7 cellular contexts compared by ENCODE assay signal in the genomic region with DNA sequence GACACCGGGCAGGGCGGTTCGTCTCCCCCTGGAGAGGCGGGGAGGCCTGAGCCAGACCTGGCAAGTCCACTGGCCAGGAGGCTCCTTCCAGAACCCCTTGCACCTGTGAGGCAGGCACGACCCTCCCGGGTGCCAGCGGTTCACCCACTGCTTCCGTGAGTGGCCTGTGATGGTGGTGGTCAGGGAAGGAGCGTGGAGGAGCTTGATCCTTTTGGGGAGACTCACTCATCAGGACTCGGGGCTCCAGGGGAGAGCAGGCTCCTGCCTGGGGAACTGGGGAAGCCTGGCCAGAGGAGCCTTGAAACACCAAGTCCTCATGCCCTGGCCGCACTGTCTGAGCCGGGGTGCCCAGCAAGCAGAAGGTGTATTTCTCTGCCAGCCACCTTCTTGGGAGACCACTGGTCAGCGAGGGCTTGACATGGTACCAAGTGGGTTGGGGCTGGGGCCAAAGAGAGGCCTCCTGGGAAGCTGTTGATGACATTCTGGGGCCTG. TPM values are rescaled to one million over a fixed set of nuclear protein-coding genes. Genes with fewer than 3 reads are reported as not detected.
A peak's percentile ranks its signal among the peaks of the same experiment; 100 is the strongest.
DNase-seq lines count a peak whose midpoint lies in the region; ATAC-seq and TF ChIP-seq lines count a peak whose summit lies in the region.

No MANE protein-coding gene starts in this region.

- H3K4me1 Mint-ChIP-seq in activated CD8-positive, alpha-beta T cell treated with anti-CD3 and anti-CD28 coated beads for 36 hours (ENCODE audit: low read depth): peaks cover 28% of the 10 kb centered on the region
- H3K4me1 Mint-ChIP-seq in stimulated activated naive CD8-positive, alpha-beta T cell treated with anti-CD3 and anti-CD28 coated beads, Interleukin-15, amount 100 ng/mL, for 72 hours: peaks cover 47% of the 10 kb centered on the region

- H3K27ac Mint-ChIP-seq in activated CD8-positive, alpha-beta T cell treated with anti-CD3 and anti-CD28 coated beads for 36 hours: no peak overlapping the region
- H3K27ac Mint-ChIP-seq in stimulated activated naive CD8-positive, alpha-beta T cell treated with anti-CD3 and anti-CD28 coated beads, Interleukin-15, amount 100 ng/mL, for 72 hours: peak overlapping the region in 1 of 2 donors; percentile 27

- no peak for DNase-seq in HEK293T (ENCODE audit: extremely low spot score)
- no peak for DNase-seq in activated CD8-positive, alpha-beta T cell treated with anti-CD3 and anti-CD28 coated beads for 36 hours
- no peak for DNase-seq in stimulated activated naive CD8-positive, alpha-beta T cell treated with anti-CD3 and anti-CD28 coated beads, Interleukin-15, amount 100 ng/mL, for 72 hours
- DNase-seq in NCI-H748 treated with DMSO at 0.1 percent for 48 hours (lab: John Stamatoyannopoulos, UW): no peak
- DNase-seq in NOMO-1 treated with dmso at 0.1 percent for 144 hours (lab: John Stamatoyannopoulos, UW; ENCODE audit: unreplicated experiment): no peak
- no peak for DNase-seq in NCI-H774 (lab: John Stamatoyannopoulos, UW)

- peak overlapping the region; percentile 55 for H3K4me3 Mint-ChIP-seq in activated CD8-positive, alpha-beta T cell treated with anti-CD3 and anti-CD28 coated beads for 36 hours
- peak overlapping the region; percentile 44 to 59 for H3K4me3 Mint-ChIP-seq in stimulated activated naive CD8-positive, alpha-beta T cell treated with anti-CD3 and anti-CD28 coated beads, Interleukin-15, amount 100 ng/mL, for 72 hours

- CTCF ChIA-PET in HEK293T (lab: Yijun Ruan, JAX): no interaction called here
- CTCF ChIA-PET in activated CD8-positive, alpha-beta T cell treated with anti-CD3 and anti-CD28 coated beads for 36 hours (lab: Charles Lee): no interaction called here

- H3K9me3 ChIP-seq in iPS-18a (ENCODE audit: control insufficient read depth, low read depth, low read length): no peaks in the 10 kb centered on the region

- no peaks in the 10 kb centered on the region for H3K27me3 Mint-ChIP-seq in activated CD8-positive, alpha-beta T cell treated with anti-CD3 and anti-CD28 coated beads for 36 hours
- no peaks in the 10 kb centered on the region for H3K27me3 Mint-ChIP-seq in stimulated activated naive CD8-positive, alpha-beta T cell treated with anti-CD3 and anti-CD28 coated beads, Interleukin-15, amount 100 ng/mL, for 72 hours

- peaks cover 8% of the 10 kb centered on the region for H3K36me3 Mint-ChIP-seq in activated CD8-positive, alpha-beta T cell treated with anti-CD3 and anti-CD28 coated beads for 36 hours (ENCODE audit: low read depth)

- H3K9ac ChIP-seq in iPS-18a (ENCODE audit: low read length): no peak overlapping the region

- peaks cover 15% of the 10 kb centered on the region for H3K36me3 ChIP-seq in iPS-18a (ENCODE audit: control insufficient read depth, low read depth, low read length)

- H3K27me3 ChIP-seq in iPS-18a (ENCODE audit: control insufficient read depth, insufficient read depth, low read length): no peaks in the 10 kb centered on the region

- no peak overlapping the region for H3K27ac ChIP-seq in iPS-18a (ENCODE audit: low read length)

- H3K9me3 Mint-ChIP-seq in activated CD8-positive, alpha-beta T cell treated with anti-CD3 and anti-CD28 coated beads for 36 hours: no peaks in the 10 kb centered on the region
- no peaks in the 10 kb centered on the region for H3K9me3 Mint-ChIP-seq in stimulated activated naive CD8-positive, alpha-beta T cell treated with anti-CD3 and anti-CD28 coated beads, Interleukin-15, amount 100 ng/mL, for 72 hours

- ATAC-seq in activated CD8-positive, alpha-beta T cell treated with anti-CD3 and anti-CD28 coated beads for 36 hours: no peak
- no peak for ATAC-seq in stimulated activated naive CD8-positive, alpha-beta T cell treated with anti-CD3 and anti-CD28 coated beads, Interleukin-15, amount 100 ng/mL, for 72 hours

- POLR2A ChIA-PET in HEK293T (lab: Yijun Ruan, JAX): interaction anchor here (0.7 to 2.4 kb wide), 9 partner anchors 9 to 47 kb away, joined by 3 to 8 read pairs (median 5); a partner anchor contains a TSS
- POLR2A ChIA-PET in activated CD8-positive, alpha-beta T cell treated with anti-CD3 and anti-CD28 coated beads for 36 hours (lab: Charles Lee): interaction anchor here (0.6 to 1.9 kb wide), 4 partner anchors 16 to 66 kb away, joined by 3 to 6 read pairs (median 4); a partner anchor contains a TSS

- intact Hi-C loops in activated CD8-positive, alpha-beta T cell treated with anti-CD3 and anti-CD28 coated beads for 36 hours (cut with micrococcal nuclease): no loop called here

- TF ChIP-seq CTCF in activated CD8-positive, alpha-beta T cell treated with anti-CD3 and anti-CD28 coated beads for 36 hours (IDR thresholded peaks at IDR 0.05): no peak

- H3K4me3 ChIP-seq in iPS-18a (ENCODE audit: low read length): peak overlapping the region; percentile 37

- H3K4me1 ChIP-seq in iPS-18a (ENCODE audit: control insufficient read depth, low read depth, low read length): no peaks in the 10 kb centered on the region

TF ChIP-seq in HEK293T, 16 proteins besides CTCF, POLR2A, EP300 and RAD21:
- TF ChIP-seq HDGF (IDR thresholded peaks at IDR 0.05; ENCODE audit: borderline replicate concordance) (peak; percentile 58; the same call in 1 of the 2 replicates), L3MBTL2 (conservative IDR thresholded peaks at IDR 0.05) (no peak)

RNA-seq across cellular contexts. Expression of a gene that starts 0.9 kb away (rescaled TPM):
- 10 to 100 TPM; 43.6 to 47.5 TPM for total RNA-seq in activated CD8-positive, alpha-beta T cell treated with anti-CD3 and anti-CD28 coated beads for 36 hours

RNA-seq across cellular contexts. Expression of a gene that starts 7.8 kb away (rescaled TPM):
- total RNA-seq in activated CD8-positive, alpha-beta T cell treated with anti-CD3 and anti-CD28 coated beads for 36 hours: 10 to 100 TPM; 76.5 TPM

RNA-seq across cellular contexts. Expression of a gene that starts 13.3 kb away (rescaled TPM):
- 10 to 100 TPM; 36.5 to 40.5 TPM for total RNA-seq in activated CD8-positive, alpha-beta T cell treated with anti-CD3 and anti-CD28 coated beads for 36 hours

RNA-seq across cellular contexts. Expression of a gene that starts 16.3 kb away (rescaled TPM):
- total RNA-seq in activated CD8-positive, alpha-beta T cell treated with anti-CD3 and anti-CD28 coated beads for 36 hours: 10 to 100 TPM; 21.3 to 22.5 TPM

RNA-seq across cellular contexts. Expression of a gene that starts 33.5 kb away (rescaled TPM):
- 10 to 100 TPM; 49.8 to 53.4 TPM for total RNA-seq in activated CD8-positive, alpha-beta T cell treated with anti-CD3 and anti-CD28 coated beads for 36 hours
